Comparison of ENCODE assay signal across 1 cellular context in genomic region chr2:111927723-111928122, GRCh38.
TF ChIP-seq lines count a peak whose summit lies in the region.

No MANE protein-coding gene starts in this region.

TF ChIP-seq in K562, 482 proteins besides CTCF, POLR2A, EP300 and RAD21 (continued from another document and continues in another):
- TF ChIP-seq ARID2 (IDR thresholded peaks at IDR 0.05), result no peak
- no peak for TF ChIP-seq ZZZ3 (IDR thresholded peaks at IDR 0.05)
- no peak for TF ChIP-seq CHCHD3 (CRISPR knock-in tag; IDR thresholded peaks at IDR 0.05)
- no peak for TF ChIP-seq ZNF592 (IDR thresholded peaks at IDR 0.05)
- no peak for TF ChIP-seq CHD7 (IDR thresholded peaks at IDR 0.05; ENCODE audit: low read depth, low read length)
- TF ChIP-seq PTBP1 (IDR thresholded peaks at IDR 0.05; ENCODE audit: low read depth, low read length), result no peak
- no peak for TF ChIP-seq MXD1 (CRISPR knock-in tag; IDR thresholded peaks at IDR 0.05; ENCODE audit: borderline replicate concordance, poor library complexity, severe bottlenecking)
- peak; percentile 61; the same call in 1 of the 2 replicates for TF ChIP-seq SMARCE1 (IDR thresholded peaks at IDR 0.05)
- no peak for TF ChIP-seq YY1 (IDR thresholded peaks at IDR 0.05; ENCODE audit: borderline replicate concordance in 1 of 3, control insufficient read depth in 1 of 3, extremely low read depth in 1 of 3, insufficient read depth in 3 of 3, insufficient read length in 1 of 3, insufficient replicate concordance in 2 of 3, low read depth in 1 of 3, low read length in 2 of 3)
- no peak for TF ChIP-seq HMBOX1 (IDR thresholded peaks at IDR 0.05)
- TF ChIP-seq MCM2 (IDR thresholded peaks at IDR 0.05; ENCODE audit: low read depth), result no peak
- TF ChIP-seq PATZ1 (CRISPR knock-in tag; IDR thresholded peaks at IDR 0.05; ENCODE audit: borderline replicate concordance), result no peak
- no peak for TF ChIP-seq GABPB1 (CRISPR knock-in tag; IDR thresholded peaks at IDR 0.05)
- TF ChIP-seq ARID1B (IDR thresholded peaks at IDR 0.05), result peak; percentile 89
- no peak for TF ChIP-seq THRB (CRISPR knock-in tag; conservative IDR thresholded peaks at IDR 0.05)
- no peak for TF ChIP-seq DIDO1 (tag; IDR thresholded peaks at IDR 0.05; ENCODE audit: low read depth)
- no peak for TF ChIP-seq BRF1 (IDR thresholded peaks at IDR 0.05; ENCODE audit: borderline replicate concordance, extremely low read depth, insufficient read length)
- peak; percentile 82; the same call in 1 of the 2 replicates for TF ChIP-seq ZSCAN32 (CRISPR knock-in tag; IDR thresholded peaks at IDR 0.05)
- TF ChIP-seq GATA2 (CRISPR knock-in tag; IDR thresholded peaks at IDR 0.05), result peak; percentile 75
- TF ChIP-seq CBX3 (IDR thresholded peaks at IDR 0.05; ENCODE audit: borderline replicate concordance in 1 of 2, low read length in 2 of 2), result no peak
- TF ChIP-seq ZNF445 (CRISPR knock-in tag; IDR thresholded peaks at IDR 0.05; ENCODE audit: low read depth), result no peak
- no peak for TF ChIP-seq CBFB (CRISPR knock-in tag; IDR thresholded peaks at IDR 0.05)
- TF ChIP-seq ZNF277 (CRISPR knock-in tag; IDR thresholded peaks at IDR 0.05; ENCODE audit: borderline replicate concordance), result no peak
- no peak for TF ChIP-seq FUS (optimal IDR thresholded peaks at IDR 0.05; ENCODE audit: low read depth, low read length)
- no peak for TF ChIP-seq PPARD (CRISPR knock-in tag; IDR thresholded peaks at IDR 0.05)
- TF ChIP-seq PKNOX1 (IDR thresholded peaks at IDR 0.05), result peak; percentile 48; the same call in 1 of the 2 replicates
- TF ChIP-seq ZNF239 (CRISPR knock-in tag; IDR thresholded peaks at IDR 0.05), result no peak
- no peak for TF ChIP-seq POLR2G (IDR thresholded peaks at IDR 0.05; ENCODE audit: low read depth, low read length)
- TF ChIP-seq BMI1 (IDR thresholded peaks at IDR 0.05; ENCODE audit: low read length), result no peak
- no peak for TF ChIP-seq TEAD2 (tag; IDR thresholded peaks at IDR 0.05)
- no peak for TF ChIP-seq ZNF764 (CRISPR knock-in tag; IDR thresholded peaks at IDR 0.05; ENCODE audit: low read depth)
- TF ChIP-seq DPF2 (IDR thresholded peaks at IDR 0.05), result peak; percentile 71; the same call in 1 of the 2 replicates
- TF ChIP-seq IFI16 (CRISPR knock-in tag; IDR thresholded peaks at IDR 0.05), result no peak
- no peak for TF ChIP-seq ZNF140 (CRISPR knock-in tag; IDR thresholded peaks at IDR 0.05)
- TF ChIP-seq MTA2 (IDR thresholded peaks at IDR 0.05; ENCODE audit: low read depth), result peak; percentile 57
- TF ChIP-seq C11orf30 (IDR thresholded peaks at IDR 0.05; ENCODE audit: low read depth), result no peak
- no peak for TF ChIP-seq ZNF699 (CRISPR knock-in tag; IDR thresholded peaks at IDR 0.05; ENCODE audit: insufficient replicate concordance)
